ENCODE assay signal across 2 cellular contexts in genomic region chr12:104588048-104588942, GRCh38.
TF ChIP-seq lines count a peak whose summit lies in the region.

No MANE protein-coding gene starts in this region.

TF ChIP-seq in IMR-90, 13 proteins besides CTCF, POLR2A, EP300 and RAD21:
- TF ChIP-seq SMC3 (IDR thresholded peaks at IDR 0.05; ENCODE audit: low read depth, low read length) (no peak), BHLHE40 (IDR thresholded peaks at IDR 0.05; ENCODE audit: low read depth, low read length) (no peak), CEBPB (IDR thresholded peaks at IDR 0.05; ENCODE audit: low read depth, low read length) (no peak), FOS (IDR thresholded peaks at IDR 0.05; ENCODE audit: low read depth, low read length) (peak; percentile 16; the same call in 1 of the 2 replicates)

TF ChIP-seq in K562, 482 proteins besides CTCF, POLR2A, EP300 and RAD21:
- no peak for TF ChIP-seq LCOR (CRISPR knock-in tag; IDR thresholded peaks at IDR 0.05)
- TF ChIP-seq C11orf30 (IDR thresholded peaks at IDR 0.05; ENCODE audit: low read depth), result no peak
- TF ChIP-seq GTF2A2 (tag; IDR thresholded peaks at IDR 0.05), result no peak
- TF ChIP-seq ATF3 (IDR thresholded peaks at IDR 0.05), result 0 out of 2 replicates have a peak, but pooled peaks have one; percentile 8
- TF ChIP-seq ATF3 (CRISPR knock-in tag; conservative IDR thresholded peaks at IDR 0.05), result no peak
- no peak for TF ChIP-seq SLC30A9 (CRISPR knock-in tag; IDR thresholded peaks at IDR 0.05)
- peak; percentile 17; the same call in 1 of the 2 replicates for TF ChIP-seq FOSL1 (tag; conservative IDR thresholded peaks at IDR 0.05)
